In the genomic region with DNA sequence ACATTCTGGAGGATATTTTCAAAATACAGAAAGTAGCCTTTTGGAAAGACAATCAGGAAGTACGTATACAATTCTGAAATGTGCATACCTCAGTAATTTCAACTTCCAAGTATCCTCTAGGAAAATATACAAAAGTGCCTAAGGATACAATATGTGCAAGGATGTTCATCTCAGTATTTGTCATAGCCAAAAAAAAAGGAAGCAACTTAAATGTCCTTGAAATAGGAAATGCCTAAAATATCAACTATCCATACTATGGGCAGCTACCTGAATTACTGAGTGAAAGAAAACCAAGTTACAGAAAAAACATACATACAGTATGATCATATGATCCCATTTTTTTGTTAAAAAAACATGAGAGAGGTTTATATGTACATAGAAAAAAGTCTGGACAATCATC, we compare ENCODE assay signal across 11 cellular contexts. TPM values are rescaled to one million over a fixed set of nuclear protein-coding genes. Genes with fewer than 3 reads are reported as not detected.
DNase-seq lines count a peak whose midpoint lies in the region; FAIRE-seq and TF ChIP-seq lines count a peak whose summit lies in the region.
"Had no signal": no experiment of that assay in that cellular context is flagged by ENCODE, and none has a peak within 500 bp of the region (broad histone marks: within the 10 kb centered on the region; RNA-seq: fewer than 3 reads in every experiment).

No MANE protein-coding gene starts in this region.

- H3K9ac ChIP-seq in KMS-11: no peak overlapping the region
- no peak overlapping the region for H3K9ac ChIP-seq in kidney (ENCODE audit: low read length in 2 of 2)
- H3K9ac ChIP-seq: parathyroid adenoma had no signal

- H3K36me3 ChIP-seq in KMS-11 (ENCODE audit: insufficient read depth) (peaks cover 2% of the 10 kb centered on the region; the same call in 1 of the 2 replicates), kidney (ENCODE audit: control insufficient read depth in 1 of 2, insufficient read depth in 2 of 2, low read length in 2 of 2) (peaks cover 0 to 3% of the 10 kb centered on the region in 2 donors)

- peak overlapping the region; percentile 99 for H3K4me3 Mint-ChIP-seq in T-helper 1 cell treated with Interleukin-12 subunit alpha and Interleukin-12 subunit beta and Interleukin-4 antibody, amounts not matched to agents 30 μg/mL and 1 μg/mL, for 36 hours
- peak overlapping the region; percentile 99 for H3K4me3 Mint-ChIP-seq in activated naive CD8-positive, alpha-beta T cell
- peak overlapping the region; percentile 93 to 96 (median 96) for H3K4me3 Mint-ChIP-seq in nephron

- no peak for DNase-seq in T-helper 1 cell
- no peak for DNase-seq in kidney
- no peak for DNase-seq in head of caudate nucleus
- DNase-seq in HK-2 (ENCODE audit: unreplicated experiment): no peak
- DNase-seq: stimulated activated CD4-positive, alpha-beta T cell treated with anti-CD3 and anti-CD28 coated beads, Interleukin-4, amount 100 ng/mL, for 24 hours had no signal

- no peak overlapping the region for H3K4me3 ChIP-seq in KMS-11 (IDR thresholded peaks at IDR 0.05; ENCODE audit: insufficient read depth, low read depth, low read length)
- H3K4me3 ChIP-seq in kidney (ENCODE audit: low read length in 2 of 2): no peak overlapping the region

- H4K20me1 ChIP-seq in KMS-11 (ENCODE audit: insufficient read depth): no peaks in the 10 kb centered on the region

- H3K27ac Mint-ChIP-seq in T-helper 1 cell treated with Interleukin-12 subunit alpha and Interleukin-12 subunit beta and Interleukin-4 antibody, amounts not matched to agents 30 μg/mL and 1 μg/mL, for 36 hours: peak overlapping the region; percentile 100
- peak overlapping the region; percentile 100 for H3K27ac Mint-ChIP-seq in activated naive CD8-positive, alpha-beta T cell
- H3K27ac Mint-ChIP-seq in nephron: peak overlapping the region; percentile 99 to 100 (median 100)

- no peak for TF ChIP-seq CTCF in KMS-11 (conservative IDR thresholded peaks at IDR 0.05; ENCODE audit: low read depth, low read length)
- TF ChIP-seq CTCF in nephron (IDR thresholded peaks at IDR 0.05; ENCODE audit: unreplicated experiment in 3 of 3): no peak
- TF ChIP-seq CTCF in kidney (IDR thresholded peaks at IDR 0.05; ENCODE audit: borderline replicate concordance, extremely low read depth, insufficient read depth): no peak

- no peaks in the 10 kb centered on the region for H3K9me3 Mint-ChIP-seq in T-helper 1 cell treated with Interleukin-12 subunit alpha and Interleukin-12 subunit beta and Interleukin-4 antibody, amounts not matched to agents 30 μg/mL and 1 μg/mL, for 36 hours
- H3K9me3 Mint-ChIP-seq in activated naive CD8-positive, alpha-beta T cell (ENCODE audit: low read depth): no peaks in the 10 kb centered on the region
- no peaks in the 10 kb centered on the region for H3K9me3 Mint-ChIP-seq in nephron

- no peak overlapping the region for H2AFZ ChIP-seq in KMS-11 (ENCODE audit: low read depth)

- no peaks in the 10 kb centered on the region for H3K9me3 ChIP-seq in kidney (ENCODE audit: control insufficient read depth in 1 of 2, low read length in 2 of 2)

- FAIRE-seq in kidney (lab: Jason Lieb, UNC): no peak
- FAIRE-seq: A204.1 had no signal

- peaks cover 22% of the 10 kb centered on the region for H3K36me3 Mint-ChIP-seq in T-helper 1 cell treated with Interleukin-12 subunit alpha and Interleukin-12 subunit beta and Interleukin-4 antibody, amounts not matched to agents 30 μg/mL and 1 μg/mL, for 36 hours (ENCODE audit: low read depth)
- peaks cover 18% of the 10 kb centered on the region for H3K36me3 Mint-ChIP-seq in activated naive CD8-positive, alpha-beta T cell
- H3K36me3 Mint-ChIP-seq in nephron (ENCODE audit: low read depth): peaks cover 21% of the 10 kb centered on the region

- no peaks in the 10 kb centered on the region for H3K27me3 ChIP-seq in KMS-11 (ENCODE audit: insufficient read depth, low read depth)

- H3K79me2 ChIP-seq in KMS-11 (ENCODE audit: insufficient read depth, low read depth): peaks cover 11% of the 10 kb centered on the region

- H3K27me3 Mint-ChIP-seq in T-helper 1 cell treated with Interleukin-12 subunit alpha and Interleukin-12 subunit beta and Interleukin-4 antibody, amounts not matched to agents 30 μg/mL and 1 μg/mL, for 36 hours (ENCODE audit: low read depth): no peaks in the 10 kb centered on the region
- peaks cover 2% of the 10 kb centered on the region for H3K27me3 Mint-ChIP-seq in activated naive CD8-positive, alpha-beta T cell
- no peaks in the 10 kb centered on the region for H3K27me3 Mint-ChIP-seq in nephron (ENCODE audit: low read depth)

- peaks cover 32% of the 10 kb centered on the region for H3K4me1 Mint-ChIP-seq in T-helper 1 cell treated with Interleukin-12 subunit alpha and Interleukin-12 subunit beta and Interleukin-4 antibody, amounts not matched to agents 30 μg/mL and 1 μg/mL, for 36 hours (ENCODE audit: low read depth)
- H3K4me1 Mint-ChIP-seq in activated naive CD8-positive, alpha-beta T cell (ENCODE audit: low read depth): peaks cover 51% of the 10 kb centered on the region
- H3K4me1 Mint-ChIP-seq in nephron: peaks cover 26% of the 10 kb centered on the region

- H3K4me1 ChIP-seq in KMS-11 (ENCODE audit: low read depth, poor library complexity, severe bottlenecking) (peaks cover 16% of the 10 kb centered on the region), kidney (ENCODE audit: control insufficient read depth in 1 of 2, insufficient read depth in 1 of 2, low read depth in 1 of 2, low read length in 2 of 2) (peaks cover 4 to 7% of the 10 kb centered on the region in 2 donors)

- H3K27ac ChIP-seq in KMS-11 (no peak overlapping the region; the same call in 1 of the 2 replicates), kidney (ENCODE audit: low read depth in 2 of 2, low read length in 2 of 2) (no peak overlapping the region)

- intact Hi-C loops in kidney (cut with DNase I) (no loop called here), head of caudate nucleus (cut with DNase I) (no loop called here)

- peak overlapping the region; percentile 88 for H3K4me2 ChIP-seq in KMS-11

RNA-seq across cellular contexts. Expression of a gene that starts 1.5 kb away (rescaled TPM):
- total RNA-seq in kidney: 21.3 TPM
- 40.1 TPM for polyA plus RNA-seq in kidney (ENCODE audit: insufficient read depth, low read depth, low replicate concordance)

RNA-seq across cellular contexts. Expression of a gene that starts 12.6 kb away (rescaled TPM):
- 72.4 TPM for total RNA-seq in kidney
- polyA plus RNA-seq in kidney (ENCODE audit: insufficient read depth, low read depth, low replicate concordance): 25.7 TPM

RNA-seq across cellular contexts. Expression of a gene that starts 33.9 kb away (rescaled TPM):
- 7.1 TPM for total RNA-seq in kidney
- polyA plus RNA-seq in kidney (ENCODE audit: insufficient read depth, low read depth, low replicate concordance): 3.7 TPM
